In the genomic region with DNA sequence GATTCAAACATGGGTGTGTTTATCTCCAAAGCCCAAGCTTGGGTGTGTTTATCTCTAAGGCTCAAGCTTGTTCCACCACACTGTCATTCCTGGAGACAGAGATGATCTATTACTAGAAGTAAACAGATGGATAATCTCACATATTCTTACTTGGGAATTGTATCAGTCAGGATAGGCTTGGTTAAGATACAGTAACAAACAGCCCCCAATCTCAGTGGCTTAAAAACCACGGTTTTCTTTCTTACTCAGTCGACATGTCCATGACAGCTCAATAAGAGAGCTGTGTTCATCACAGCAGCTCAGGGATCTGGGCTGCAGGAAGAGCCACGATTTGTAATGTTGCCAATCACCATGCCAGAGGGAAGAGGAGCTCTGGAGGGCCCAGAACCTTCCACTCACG, we compare ENCODE assay signal across 35 cellular contexts. TPM values are rescaled to one million over a fixed set of nuclear protein-coding genes. Genes with fewer than 3 reads are reported as not detected.
"Had no signal": no experiment of that assay in that cellular context is flagged by ENCODE, and none has a peak within 500 bp of the region (broad histone marks: within the 10 kb centered on the region; RNA-seq: fewer than 3 reads in every experiment).

No MANE protein-coding gene starts in this region.

- H3K36me3 ChIP-seq: adrenal gland, brain microvascular endothelial cell, breast epithelium had no signal

- H3K36me3 Mint-ChIP-seq: activated CD4-positive, alpha-beta memory T cell treated with anti-CD3 and anti-CD28 coated beads for 36 hours; activated naive CD4-positive, alpha-beta T cell treated with anti-CD3 and anti-CD28 coated beads, Interleukin-2, amount 50 U/mL, for 72 hours; activated naive CD8-positive, alpha-beta T cell treated with anti-CD3 and anti-CD28 coated beads for 36 hours had no signal

- ATAC-seq: activated CD8-positive, alpha-beta T cell treated with anti-CD3 and anti-CD28 coated beads for 36 hours; activated naive CD4-positive, alpha-beta T cell treated with anti-CD3 and anti-CD28 coated beads, Interleukin-2, amount 50 U/mL, for 72 hours; activated T-cell treated with anti-CD3 and anti-CD28 coated beads, Interleukin-2, amount 50 U/mL, for 4 hours; activated T-cell treated with anti-CD3 and anti-CD28 coated beads, Interleukin-2, amount 50 U/mL, for 72 hours; activated T-helper 17 cell treated with anti-CD3 and anti-CD28 coated beads, Interleukin-2, amount 50 U/mL, for 72 hours; body of pancreas had no signal

- H3K4me1 ChIP-seq: body of pancreas had no signal

- H3K4me3 ChIP-seq: adrenal gland, body of pancreas, breast epithelium had no signal

- H3K27me3 ChIP-seq: adrenal gland, body of pancreas, breast epithelium had no signal

- H3K9me3 Mint-ChIP-seq: activated CD4-positive, alpha-beta memory T cell treated with anti-CD3 and anti-CD28 coated beads for 36 hours; activated CD4-positive, alpha-beta T cell treated with anti-CD3 and anti-CD28 coated beads, Interleukin-2, amount 10 ng/mL, durations not matched to agents 24 days and 14 days; activated CD8-positive, alpha-beta T cell treated with anti-CD3 and anti-CD28 coated beads for 36 hours; activated naive CD4-positive, alpha-beta T cell treated with anti-CD3 and anti-CD28 coated beads, Interleukin-2, amount 50 U/mL, for 72 hours; activated T-cell treated with anti-CD3 and anti-CD28 coated beads, Interleukin-2, amount 50 U/mL, for 4 hours; activated T-helper 1 cell treated with anti-CD3 and anti-CD28 coated beads, Interleukin-12 subunit alpha, Interleukin-12 subunit beta, Interleukin-2, Interleukin-4 antibody, amounts not matched to agents 30 ng/mL and 10 ng/mL and 1 ng/mL, durations not matched to agents 14 hours and 24 hours and 36 hours; activated T-helper 17 cell treated with anti-CD3 and anti-CD28 coated beads, Interleukin-2, amount 50 U/mL, for 72 hours; T-helper 1 cell treated with Interleukin-12 subunit alpha and Interleukin-12 subunit beta and Interleukin-4 antibody, amounts not matched to agents 30 μg/mL and 1 μg/mL, for 36 hours; T-helper 2 cell treated with Interferon-gamma antibody and Interleukin-4, amounts not matched to agents 5 μg/mL and 100 μg/mL, for 36 hours had no signal

- H3K9me3 ChIP-seq: adrenal gland, body of pancreas, breast epithelium had no signal

- H3K27ac ChIP-seq: adrenal gland, body of pancreas, brain microvascular endothelial cell, breast epithelium, VCaP had no signal

- DNase-seq: activated B cell treated with CpG ODN at 0.5 μM for 24 hours; activated CD4-positive, alpha-beta memory T cell treated with anti-CD3 and anti-CD28 coated beads for 36 hours; activated CD4-positive, alpha-beta T cell treated with anti-CD3 and anti-CD28 coated beads for 4 hours; activated CD4-positive, alpha-beta T cell treated with anti-CD3 and anti-CD28 coated beads, Interleukin-2, amount 10 ng/mL, durations not matched to agents 24 days and 14 days; activated CD4-positive, alpha-beta T cell treated with anti-CD3 and anti-CD28 coated beads, Interleukin-2, amount 50 U/mL, for 1 hour; activated CD4-positive, alpha-beta T cell treated with anti-CD3 and anti-CD28 coated beads, Interleukin-2, amount 50 U/mL, for 4 hours; activated CD4-positive, CD25-positive, alpha-beta regulatory T cell treated with anti-CD3 and anti-CD28 coated beads, Interleukin-2, amount 50 U/mL, for 72 hours; activated CD8-positive, alpha-beta memory T cell treated with anti-CD3 and anti-CD28 coated beads, Interleukin-2, amount 50 U/mL, for 4 hours; activated CD8-positive, alpha-beta T cell treated with anti-CD3 and anti-CD28 coated beads for 36 hours; activated effector memory CD4-positive, alpha-beta T cell treated with anti-CD3 and anti-CD28 coated beads, Interleukin-2, amount 50 U/mL, for 16 hours; activated gamma-delta T cell treated with Interleukin-2 at 50 U/mL for 16 hours; activated naive CD4-positive, alpha-beta T cell; activated naive CD4-positive, alpha-beta T cell treated with anti-CD3 and anti-CD28 coated beads for 36 hours; activated naive CD4-positive, alpha-beta T cell treated with anti-CD3 and anti-CD28 coated beads, Interleukin-2, amount 50 U/mL, for 16 hours; activated naive CD8-positive, alpha-beta T cell treated with anti-CD3 and anti-CD28 coated beads for 36 hours; activated T-cell treated with anti-CD3 and anti-CD28 coated beads for 4 hours; activated T-cell treated with anti-CD3 and anti-CD28 coated beads, Interleukin-2, amount 50 U/mL, for 1 hour; activated T-cell treated with anti-CD3 and anti-CD28 coated beads, Interleukin-2, amount 50 U/mL, for 4 hours; activated T-cell treated with anti-CD3 and anti-CD28 coated beads, Interleukin-2, amount 50 U/mL, for 72 hours; adrenal gland; amniotic stem cell; aorta; body of pancreas; brain microvascular endothelial cell; central memory CD4-positive, alpha-beta T cell; T-helper 2 cell; T-helper 9 cell had no signal

- H3K4me3 Mint-ChIP-seq: activated B cell treated with CpG ODN at 0.5 μM for 24 hours; activated CD4-positive, alpha-beta memory T cell treated with anti-CD3 and anti-CD28 coated beads for 36 hours; activated CD4-positive, alpha-beta T cell treated with anti-CD3 and anti-CD28 coated beads, Interleukin-2, amount 10 ng/mL, durations not matched to agents 24 days and 14 days; activated CD8-positive, alpha-beta T cell treated with anti-CD3 and anti-CD28 coated beads for 36 hours; activated naive CD4-positive, alpha-beta T cell treated with anti-CD3 and anti-CD28 coated beads for 36 hours; activated naive CD8-positive, alpha-beta T cell treated with anti-CD3 and anti-CD28 coated beads for 36 hours; activated T-cell treated with anti-CD3 and anti-CD28 coated beads, Interleukin-2, amount 50 U/mL, for 4 hours; activated T-cell treated with anti-CD3 and anti-CD28 coated beads, Interleukin-2, amount 50 U/mL, for 72 hours; activated T-helper 1 cell treated with anti-CD3 and anti-CD28 coated beads, Interleukin-12 subunit alpha, Interleukin-12 subunit beta, Interleukin-2, Interleukin-4 antibody, amounts not matched to agents 30 ng/mL and 10 ng/mL and 1 ng/mL, durations not matched to agents 14 hours and 24 hours and 36 hours; activated T-helper 17 cell treated with anti-CD3 and anti-CD28 coated beads, Interleukin-2, amount 50 U/mL, for 72 hours; T-helper 1 cell treated with Interleukin-12 subunit alpha and Interleukin-12 subunit beta and Interleukin-4 antibody, amounts not matched to agents 30 μg/mL and 1 μg/mL, for 36 hours; T-helper 2 cell treated with Interferon-gamma antibody and Interleukin-4, amounts not matched to agents 5 μg/mL and 100 μg/mL, for 36 hours had no signal

- H3K4me1 Mint-ChIP-seq: activated T-helper 17 cell treated with anti-CD3 and anti-CD28 coated beads, Interleukin-2, amount 50 U/mL, for 72 hours had no signal

- H3K27ac Mint-ChIP-seq: activated B cell treated with CpG ODN at 0.5 μM for 24 hours; activated CD4-positive, alpha-beta memory T cell treated with anti-CD3 and anti-CD28 coated beads for 36 hours; activated CD4-positive, alpha-beta T cell treated with anti-CD3 and anti-CD28 coated beads, Interleukin-2, amount 10 ng/mL, durations not matched to agents 24 days and 14 days; activated CD8-positive, alpha-beta T cell treated with anti-CD3 and anti-CD28 coated beads for 36 hours; activated naive CD4-positive, alpha-beta T cell treated with anti-CD3 and anti-CD28 coated beads for 36 hours; activated naive CD4-positive, alpha-beta T cell treated with anti-CD3 and anti-CD28 coated beads, Interleukin-2, amount 50 U/mL, for 72 hours; activated naive CD8-positive, alpha-beta T cell treated with anti-CD3 and anti-CD28 coated beads for 36 hours; activated T-cell treated with anti-CD3 and anti-CD28 coated beads, Interleukin-2, amount 50 U/mL, for 72 hours; activated T-helper 1 cell treated with anti-CD3 and anti-CD28 coated beads, Interleukin-12 subunit alpha, Interleukin-12 subunit beta, Interleukin-2, Interleukin-4 antibody, amounts not matched to agents 30 ng/mL and 10 ng/mL and 1 ng/mL, durations not matched to agents 14 hours and 24 hours and 36 hours; activated T-helper 17 cell treated with anti-CD3 and anti-CD28 coated beads, Interleukin-2, amount 50 U/mL, for 72 hours; T-helper 1 cell treated with Interleukin-12 subunit alpha and Interleukin-12 subunit beta and Interleukin-4 antibody, amounts not matched to agents 30 μg/mL and 1 μg/mL, for 36 hours; T-helper 2 cell treated with Interferon-gamma antibody and Interleukin-4, amounts not matched to agents 5 μg/mL and 100 μg/mL, for 36 hours had no signal

RNA-seq across cellular contexts. Expression of a gene that starts 38.5 kb away (rescaled TPM):
- total RNA-seq: activated B cell treated with CpG ODN at 0.5 μM for 24 hours; activated CD4-positive, alpha-beta memory T cell treated with anti-CD3 and anti-CD28 coated beads for 36 hours; activated CD4-positive, alpha-beta T cell treated with anti-CD3 and anti-CD28 coated beads, Interleukin-2, amount 10 ng/mL, durations not matched to agents 24 days and 14 days; activated CD8-positive, alpha-beta memory T cell treated with anti-CD3 and anti-CD28 coated beads for 36 hours; activated CD8-positive, alpha-beta T cell treated with anti-CD3 and anti-CD28 coated beads for 36 hours; activated naive CD4-positive, alpha-beta T cell treated with anti-CD3 and anti-CD28 coated beads for 36 hours; activated naive CD4-positive, alpha-beta T cell treated with anti-CD3 and anti-CD28 coated beads, Interleukin-2, amount 50 U/mL, for 72 hours; activated naive CD8-positive, alpha-beta T cell treated with anti-CD3 and anti-CD28 coated beads for 36 hours; activated T-cell treated with anti-CD3 and anti-CD28 coated beads, Interleukin-2, amount 50 U/mL, for 4 hours; activated T-cell treated with anti-CD3 and anti-CD28 coated beads, Interleukin-2, amount 50 U/mL, for 72 hours; activated T-helper 1 cell treated with anti-CD3 and anti-CD28 coated beads, Interleukin-12 subunit alpha, Interleukin-12 subunit beta, Interleukin-2, Interleukin-4 antibody, amounts not matched to agents 30 ng/mL and 10 ng/mL and 1 ng/mL, durations not matched to agents 14 hours and 24 hours and 36 hours; activated T-helper 17 cell treated with anti-CD3 and anti-CD28 coated beads, Interleukin-2, amount 50 U/mL, for 72 hours had no signal
